In the genomic region with DNA sequence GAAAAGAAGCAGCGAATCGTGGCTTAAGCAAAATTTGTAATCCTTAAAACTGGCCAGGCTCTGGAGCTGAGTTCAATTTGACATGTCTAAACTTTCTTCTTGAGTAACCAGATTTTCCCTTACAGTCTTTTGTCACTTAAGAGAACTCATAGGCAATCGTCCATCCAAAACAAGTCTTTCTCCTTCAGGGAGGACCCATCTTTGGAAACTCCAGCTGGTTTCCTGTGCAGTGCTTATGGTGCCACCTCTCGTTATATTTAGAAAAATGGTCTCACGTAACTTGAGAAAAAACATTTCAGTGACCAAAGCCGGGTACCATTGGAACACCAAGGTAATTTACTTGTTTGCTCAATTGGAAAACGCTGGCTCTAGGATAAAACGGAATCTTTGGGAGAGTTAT, we compare ENCODE assay signal across 8 cellular contexts. TPM values are rescaled to one million over a fixed set of nuclear protein-coding genes. Genes with fewer than 3 reads are reported as not detected.
DNase-seq lines count a peak whose midpoint lies in the region; ATAC-seq, FAIRE-seq and TF ChIP-seq lines count a peak whose summit lies in the region.

No MANE protein-coding gene starts in this region.

- H3K9me3 ChIP-seq in CD4-positive, CD25-positive, alpha-beta regulatory T cell (ENCODE audit: control insufficient read depth in 2 of 2, low read length in 2 of 2), result no peaks in the 10 kb centered on the region
- no peaks in the 10 kb centered on the region for H3K9me3 ChIP-seq in keratinocyte (ENCODE audit: control insufficient read depth, low read depth, low read length)
- no peaks in the 10 kb centered on the region for H3K9me3 ChIP-seq in thoracic aorta

- no peak for TF ChIP-seq CTCF in astrocyte of the cerebellum (IDR thresholded peaks at IDR 0.05; ENCODE audit: low read depth, low read length, missing control alignments)
- peak in 2 of 3 experiments; percentile 12 to 37 for TF ChIP-seq CTCF in keratinocyte (optimal IDR thresholded peaks at IDR 0.05 in 1 of 3, IDR thresholded peaks at IDR 0.05 in 1 of 3, conservative IDR thresholded peaks at IDR 0.05 in 1 of 3; ENCODE audit: extremely low read depth in 1 of 3, insufficient read depth in 2 of 3, low read length in 3 of 3)
- TF ChIP-seq CTCF in thoracic aorta (IDR thresholded peaks at IDR 0.05), result no peak

- no peaks in the 10 kb centered on the region for H3K36me3 ChIP-seq in CD4-positive, CD25-positive, alpha-beta regulatory T cell (ENCODE audit: control insufficient read depth, insufficient read depth, low read length)
- H3K36me3 ChIP-seq in keratinocyte (ENCODE audit: control insufficient read depth in 2 of 2, extremely low read depth in 1 of 2, insufficient read depth in 2 of 2, low read length in 2 of 2), result no peaks in the 10 kb centered on the region
- H3K36me3 ChIP-seq in thoracic aorta, result no peaks in the 10 kb centered on the region

- H3K4me2 ChIP-seq in keratinocyte (ENCODE audit: control insufficient read depth, extremely low read depth, insufficient read depth, low read depth, low read length), result peak overlapping the region; percentile 95

- H3K4me3 ChIP-seq in CD4-positive, CD25-positive, alpha-beta regulatory T cell (ENCODE audit: low read depth, low read length), result peak overlapping the region; percentile 67
- H3K4me3 ChIP-seq in astrocyte of the cerebellum (ENCODE audit: low read depth, low read length), result peak overlapping the region; percentile 89
- peak overlapping the region in 2 of 3 experiments; percentile 52 to 74 for H3K4me3 ChIP-seq in keratinocyte (ENCODE audit: control insufficient read depth in 2 of 3, extremely low read depth in 1 of 3, insufficient read depth in 2 of 3, low read depth in 1 of 3, low read length in 3 of 3)
- H3K4me3 ChIP-seq in thoracic aorta, result peak overlapping the region; percentile 91

- peak overlapping the region; percentile 76 for H3K27ac ChIP-seq in CD4-positive, CD25-positive, alpha-beta regulatory T cell (ENCODE audit: insufficient read depth, low read length, poor library complexity, severe bottlenecking)
- H3K27ac ChIP-seq in keratinocyte (ENCODE audit: control insufficient read depth, insufficient read depth, low read length) (peak overlapping the region; percentile 55), thoracic aorta (peak overlapping the region; percentile 98)

- peak overlapping the region; percentile 85 for H2AFZ ChIP-seq in keratinocyte (ENCODE audit: control insufficient read depth, low read length)

- peak overlapping the region; percentile 76 for H3K9ac ChIP-seq in keratinocyte (ENCODE audit: control insufficient read depth, extremely low read depth, insufficient read depth, low read length)

- FAIRE-seq in keratinocyte (lab: Jason Lieb, UNC), result no peak

- no peaks in the 10 kb centered on the region for H3K9me3 Mint-ChIP-seq in CD4-positive, CD25-positive, alpha-beta regulatory T cell

- in situ Hi-C loops in astrocyte of the cerebellum (cut with HindIII; ENCODE audit: low sequenced_read_pairs), result loop anchor here (5.0 to 10.0 kb wide), 2 partner anchors 71 to 252 kb away; a partner anchor contains a TSS
- in situ Hi-C loops in ACHN (cut with HindIII; ENCODE audit: low pct_ligation_motif_present, low pct_unique_long_range_greater_than_20kb, low sequenced_read_pairs), result no loop called here

- peaks cover 2% of the 10 kb centered on the region for H3K9me1 ChIP-seq in keratinocyte (ENCODE audit: control insufficient read depth, extremely low read depth, insufficient read depth, low read length)

- peaks cover 16 to 48% (median 32%) of the 10 kb centered on the region in 4 donors for H3K4me1 Mint-ChIP-seq in CD4-positive, CD25-positive, alpha-beta regulatory T cell

- peak overlapping the region; percentile 92 to 97 (median 96) for H3K4me3 Mint-ChIP-seq in CD4-positive, CD25-positive, alpha-beta regulatory T cell

- H3K27me3 ChIP-seq in CD4-positive, CD25-positive, alpha-beta regulatory T cell (ENCODE audit: control insufficient read depth, insufficient read depth, low read length), result no peaks in the 10 kb centered on the region
- H3K27me3 ChIP-seq in keratinocyte (ENCODE audit: control insufficient read depth, extremely low read depth, insufficient read depth, low read length) (no peaks in the 10 kb centered on the region), thoracic aorta (replicated peaks; ENCODE audit: insufficient read depth) (no peaks in the 10 kb centered on the region)

- dilution Hi-C loops in keratinocyte (cut with MboI; ENCODE audit: extremely low pct_ligation_motif_present, low sequenced_read_pairs), result no loop called here

- no peaks in the 10 kb centered on the region for H3K36me3 Mint-ChIP-seq in CD4-positive, CD25-positive, alpha-beta regulatory T cell

- peak in 2 of 3 donors; percentile 27 to 69 for DNase-seq in CD4-positive, CD25-positive, alpha-beta regulatory T cell
- peak; percentile 74 for DNase-seq in LHCN-M2 (ENCODE audit: low read depth)
- DNase-seq in astrocyte of the cerebellum (ENCODE audit: low read depth), result no peak
- no peak for DNase-seq in keratinocyte (ENCODE audit: low read depth, low spot score)
- DNase-seq in thoracic aorta (ENCODE audit: low spot score), result no peak
- no peak for DNase-seq in ACHN
- no peak for DNase-seq in RKO (ENCODE audit: low spot score)
- DNase-seq in NCI-H2196 treated with DMSO at 0.1 percent for 48 hours (lab: John Stamatoyannopoulos, UW; ENCODE audit: unreplicated experiment), result no peak

- H3K4me1 ChIP-seq in CD4-positive, CD25-positive, alpha-beta regulatory T cell (ENCODE audit: control insufficient read depth, insufficient read depth, low read length, poor library complexity, severe bottlenecking), result peaks cover 42% of the 10 kb centered on the region
- H3K4me1 ChIP-seq in keratinocyte (ENCODE audit: control insufficient read depth, extremely low read depth, insufficient read depth, low read length) (peaks cover 40% of the 10 kb centered on the region), thoracic aorta (ENCODE audit: control insufficient read depth in 1 of 2, low read depth in 2 of 2) (peaks cover 21 to 31% of the 10 kb centered on the region in 2 donors)

- H3K27ac Mint-ChIP-seq in CD4-positive, CD25-positive, alpha-beta regulatory T cell, result peak overlapping the region; percentile 90 to 91 (median 90)

- peaks cover 24% of the 10 kb centered on the region for H4K20me1 ChIP-seq in keratinocyte (ENCODE audit: control insufficient read depth, extremely low read depth, insufficient read depth, low read length)

- H3K27me3 Mint-ChIP-seq in CD4-positive, CD25-positive, alpha-beta regulatory T cell, result peaks cover 7% of the 10 kb centered on the region

- H3K79me2 ChIP-seq in keratinocyte (ENCODE audit: control insufficient read depth, insufficient read depth, low read length), result peaks cover 30% of the 10 kb centered on the region

- ATAC-seq in CD4-positive, CD25-positive, alpha-beta regulatory T cell (ENCODE audit: low read depth in 2 of 2), result no peak
- no peak for ATAC-seq in thoracic aorta (ENCODE audit: insufficient number of reproducible peaks, low FRiP score, low read depth)

RNA-seq across cellular contexts. Expression of a gene that starts 1.9 kb away (rescaled TPM):
- 98.3 TPM for total RNA-seq in CD4-positive, CD25-positive, alpha-beta regulatory T cell
- polyA plus RNA-seq in CD4-positive, CD25-positive, alpha-beta regulatory T cell, result 100 to 1,000 TPM in 1 of 4 donors, 10 to 100 TPM in 3; 78.5 to 100 (median 95.1) TPM
- 496 and 531 TPM in 2 replicates for total RNA-seq in LHCN-M2 (2014; rRNA removed)
- polyA plus RNA-seq in LHCN-M2 (2012), result 689 TPM
- 132 to 140 TPM (median 137 TPM) in 3 replicates for polyA plus RNA-seq in keratinocyte
- polyA plus RNA-seq in keratinocyte (2011; ENCODE audit: low read depth), result 97.7 TPM
- polyA plus RNA-seq in keratinocyte (2011; cell fraction: cytosol; rRNA removed), result 114 and 141 TPM in 2 replicates
- polyA plus RNA-seq in keratinocyte (2011; cell fraction: nucleus; rRNA removed), result 152 and 154 TPM in 2 replicates
- 111 and 120 TPM in 2 replicates for polyA plus RNA-seq in keratinocyte (2012; ENCODE audit: low replicate concordance)
- polyA minus RNA-seq in keratinocyte, result 69.3 to 118 TPM (median 90.8 TPM) in 3 replicates
- polyA minus RNA-seq in keratinocyte (2011; cell fraction: cytosol; rRNA and poly(A)+ RNA removed), result 232 TPM
- 92.1 and 106 TPM in 2 replicates for polyA minus RNA-seq in keratinocyte (2011; cell fraction: nucleus; rRNA and poly(A)+ RNA removed)
- total RNA-seq in thoracic aorta, result 100 to 1,000 TPM; 301 to 351 TPM

RNA-seq across cellular contexts. Expression of a gene that starts 45.4 kb away (rescaled TPM):
- total RNA-seq in CD4-positive, CD25-positive, alpha-beta regulatory T cell, result 411 TPM
- polyA plus RNA-seq in CD4-positive, CD25-positive, alpha-beta regulatory T cell, result 100 to 1,000 TPM; 415 to 519 (median 446) TPM
- 3.7 and 3.8 TPM in 2 replicates for total RNA-seq in LHCN-M2 (2014; rRNA removed)
- polyA plus RNA-seq in LHCN-M2 (2012), result 25.3 TPM
- polyA plus RNA-seq in keratinocyte, result 0.55 to 0.86 TPM (median 0.72 TPM) in 3 replicates
- not detected for polyA plus RNA-seq in keratinocyte (2011; ENCODE audit: low read depth)
- 0.29 and 1.0 TPM in 2 replicates for polyA plus RNA-seq in keratinocyte (2011; cell fraction: cytosol; rRNA removed)
- 2.0 and 2.7 TPM in 2 replicates for polyA plus RNA-seq in keratinocyte (2011; cell fraction: nucleus; rRNA removed)
- 0.17 and 1.0 TPM in 2 replicates for polyA plus RNA-seq in keratinocyte (2012; ENCODE audit: low replicate concordance)
- polyA minus RNA-seq in keratinocyte, result 0.40 to 3.1 TPM (median 1.4 TPM) in 3 replicates
- polyA minus RNA-seq in keratinocyte (2011; cell fraction: cytosol; rRNA and poly(A)+ RNA removed), result 6.5 TPM
- 3.8 and 6.5 TPM in 2 replicates for polyA minus RNA-seq in keratinocyte (2011; cell fraction: nucleus; rRNA and poly(A)+ RNA removed)
- 100 to 1,000 TPM; 161 to 166 TPM for total RNA-seq in thoracic aorta

RNA-seq across cellular contexts. Expression of a gene that starts 57.5 kb away (rescaled TPM):
- total RNA-seq in CD4-positive, CD25-positive, alpha-beta regulatory T cell, result 65.8 TPM
- 10 to 100 TPM; 76.3 to 88.9 (median 80.2) TPM for polyA plus RNA-seq in CD4-positive, CD25-positive, alpha-beta regulatory T cell
- total RNA-seq in LHCN-M2 (2014; rRNA removed) (125 and 129 TPM in 2 replicates), thoracic aorta (10 to 100 TPM; 66.5 to 66.9 TPM)
- polyA plus RNA-seq in LHCN-M2 (2012), result 171 TPM
- polyA plus RNA-seq in keratinocyte, result 69.3 to 132 TPM (median 115 TPM) in 3 replicates
- 21.6 TPM for polyA plus RNA-seq in keratinocyte (2011; ENCODE audit: low read depth)
- 134 and 154 TPM in 2 replicates for polyA plus RNA-seq in keratinocyte (2011; cell fraction: cytosol; rRNA removed)
- 33.1 and 37.7 TPM in 2 replicates for polyA plus RNA-seq in keratinocyte (2011; cell fraction: nucleus; rRNA removed)
- polyA plus RNA-seq in keratinocyte (2012; ENCODE audit: low replicate concordance), result 51.1 and 105 TPM in 2 replicates
- 62.1 to 83.9 TPM (median 66.2 TPM) in 3 replicates for polyA minus RNA-seq in keratinocyte
- 103 TPM for polyA minus RNA-seq in keratinocyte (2011; cell fraction: cytosol; rRNA and poly(A)+ RNA removed)
- polyA minus RNA-seq in keratinocyte (2011; cell fraction: nucleus; rRNA and poly(A)+ RNA removed), result 13.4 and 18.2 TPM in 2 replicates

Comparison
In these comparisons a context has a peak if more than half of its experiments do, and no peak if none do; other contexts are left out.
1. DNase-seq: peak in CD4-positive, CD25-positive, alpha-beta regulatory T cell (2 of 3) and LHCN-M2 (single experiment); none in astrocyte of the cerebellum (single experiment), keratinocyte (single experiment), thoracic aorta (single experiment), ACHN (single experiment), RKO (single experiment) and NCI-H2196 treated with DMSO at 0.1 percent for 48 hours (single experiment).
2. CTCF ChIP-seq: peak in keratinocyte (2 of 3); none in astrocyte of the cerebellum (single experiment) and thoracic aorta (single experiment).
3. RNA of a gene that starts 45.4 kb away (total RNA-seq): 411 TPM in CD4-positive, CD25-positive, alpha-beta regulatory T cell (single experiment) and 161 to 166 TPM in thoracic aorta; 3.7 to 3.8 TPM in LHCN-M2; every median in the first group is over 10 times any median in the second.
4. Peak in every context shown above with its lines, with median percentiles within 50 percentile points of each other: H3K27ac ChIP-seq and H3K4me3 ChIP-seq.